ENCODE assay signal across 8 cellular contexts in the genomic region with DNA sequence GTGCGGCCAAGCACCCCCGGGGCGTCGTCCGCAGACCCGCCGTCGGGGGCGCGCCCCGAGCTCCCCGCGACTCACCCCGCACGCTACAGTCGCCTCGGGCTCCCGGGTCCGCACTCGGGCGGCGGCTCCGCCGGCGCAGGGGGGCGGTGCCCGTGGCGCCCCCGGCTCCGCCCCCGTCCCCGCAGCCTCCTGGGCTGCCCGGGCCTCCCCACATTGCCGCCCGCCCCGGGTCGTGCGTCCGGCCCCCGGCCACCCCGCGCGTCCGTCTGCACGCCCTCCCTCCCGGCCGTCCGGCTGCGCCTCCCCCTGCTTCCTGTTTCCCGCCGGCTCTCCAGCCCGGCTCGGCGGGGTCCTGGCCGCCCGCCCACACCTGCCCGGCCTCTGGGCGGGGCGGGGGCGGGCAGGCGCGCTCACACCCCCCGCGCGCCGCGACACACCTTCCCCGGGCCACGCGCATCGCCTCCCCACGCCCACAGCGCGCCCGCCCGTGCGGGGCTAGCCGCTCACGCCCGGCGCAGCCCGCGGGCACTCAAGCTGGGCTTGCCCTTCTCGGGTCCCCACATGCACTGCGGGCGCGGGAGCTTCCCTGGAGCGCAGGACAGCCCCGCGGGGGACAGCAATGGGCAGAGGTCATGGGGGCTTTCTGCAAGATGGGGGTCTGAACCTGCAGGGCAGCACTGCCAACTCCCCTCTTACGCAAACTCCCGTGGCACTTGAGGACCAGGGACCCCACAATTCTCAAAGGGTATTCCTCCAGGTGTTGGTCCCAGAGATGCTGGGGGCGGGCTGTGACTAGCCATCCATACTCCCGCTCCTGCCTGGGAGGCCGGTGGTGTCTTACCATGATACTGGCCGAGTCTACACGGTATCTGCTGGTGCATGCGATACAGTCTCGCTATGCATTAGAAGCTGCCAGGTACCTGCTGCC. TPM values are rescaled to one million over a fixed set of nuclear protein-coding genes. Genes with fewer than 3 reads are reported as not detected.
DNase-seq lines count a peak whose midpoint lies in the region; ATAC-seq and TF ChIP-seq lines count a peak whose summit lies in the region.

A gene with protein sequence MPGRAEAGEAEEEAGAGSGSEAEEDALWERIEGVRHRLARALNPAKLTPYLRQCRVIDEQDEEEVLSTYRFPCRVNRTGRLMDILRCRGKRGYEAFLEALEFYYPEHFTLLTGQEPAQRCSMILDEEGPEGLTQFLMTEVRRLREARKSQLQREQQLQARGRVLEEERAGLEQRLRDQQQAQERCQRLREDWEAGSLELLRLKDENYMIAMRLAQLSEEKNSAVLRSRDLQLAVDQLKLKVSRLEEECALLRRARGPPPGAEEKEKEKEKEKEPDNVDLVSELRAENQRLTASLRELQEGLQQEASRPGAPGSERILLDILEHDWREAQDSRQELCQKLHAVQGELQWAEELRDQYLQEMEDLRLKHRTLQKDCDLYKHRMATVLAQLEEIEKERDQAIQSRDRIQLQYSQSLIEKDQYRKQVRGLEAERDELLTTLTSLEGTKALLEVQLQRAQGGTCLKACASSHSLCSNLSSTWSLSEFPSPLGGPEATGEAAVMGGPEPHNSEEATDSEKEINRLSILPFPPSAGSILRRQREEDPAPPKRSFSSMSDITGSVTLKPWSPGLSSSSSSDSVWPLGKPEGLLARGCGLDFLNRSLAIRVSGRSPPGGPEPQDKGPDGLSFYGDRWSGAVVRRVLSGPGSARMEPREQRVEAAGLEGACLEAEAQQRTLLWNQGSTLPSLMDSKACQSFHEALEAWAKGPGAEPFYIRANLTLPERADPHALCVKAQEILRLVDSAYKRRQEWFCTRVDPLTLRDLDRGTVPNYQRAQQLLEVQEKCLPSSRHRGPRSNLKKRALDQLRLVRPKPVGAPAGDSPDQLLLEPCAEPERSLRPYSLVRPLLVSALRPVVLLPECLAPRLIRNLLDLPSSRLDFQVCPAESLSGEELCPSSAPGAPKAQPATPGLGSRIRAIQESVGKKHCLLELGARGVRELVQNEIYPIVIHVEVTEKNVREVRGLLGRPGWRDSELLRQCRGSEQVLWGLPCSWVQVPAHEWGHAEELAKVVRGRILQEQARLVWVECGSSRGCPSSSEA (minus strand): TSS at position 148 of the 928 bp plus-strand sequence. CDS start 215 bp downstream, outside the sequence.

- H3K4me1 ChIP-seq in left ventricle myocardium inferior = peaks cover 38% of the 10 kb centered on the region

- peak within 1 kb of the TSS; percentile 92 for H3K27ac ChIP-seq in left ventricle myocardium inferior (replicated peaks)

- CTCF ChIA-PET in AG04449 (lab: Yijun Ruan, JAX) (interaction anchor here (0.8 to 1.3 kb wide), 3 partner anchors 48 to 73 kb away, joined by 3 read pairs; no protein-coding TSS in a partner anchor), HEK293T (lab: Yijun Ruan, JAX) (interaction anchor here (0.6 to 1.5 kb wide), 3 partner anchors 43 to 87 kb away, joined by 3 read pairs; no protein-coding TSS in a partner anchor)

- H3K36me3 ChIP-seq in left ventricle myocardium inferior = peaks cover 11% of the 10 kb centered on the region

- H3K9me3 ChIP-seq in left ventricle myocardium inferior (replicated peaks) = peaks cover 5% of the 10 kb centered on the region

- H3K27me3 ChIP-seq in left ventricle myocardium inferior (ENCODE audit: low read depth) = peaks cover 66% of the 10 kb centered on the region

- no peak for TF ChIP-seq CTCF in AG04449 (IDR thresholded peaks at IDR 0.05; ENCODE audit: insufficient read depth, low read length, missing control alignments)
- no peak for TF ChIP-seq CTCF in left ventricle myocardium inferior (IDR thresholded peaks at IDR 0.05; ENCODE audit: borderline replicate concordance)

- DNase-seq in AG04449 (ENCODE audit: low read depth, low spot score) = no peak
- peak; percentile 66 for DNase-seq in HEK293T (ENCODE audit: extremely low spot score)
- DNase-seq in activated naive CD4-positive, alpha-beta T cell treated with anti-CD3 and anti-CD28 coated beads, Interleukin-2, amount 50 U/mL, for 16 hours = peak; percentile 31
- DNase-seq in left ventricle myocardium inferior = peak; percentile 50
- no peak for DNase-seq in sciatic nerve (ENCODE audit: low spot score)
- DNase-seq in GM19238 (ENCODE audit: insufficient read length, low spot score) = no peak
- no peak for DNase-seq in Kasumi-1 (lab: John Stamatoyannopoulos, UW)
- no peak for DNase-seq in superior temporal gyrus (ENCODE audit: extremely low spot score)

- peak; percentile 25 for ATAC-seq in sciatic nerve

- intact Hi-C loops in left ventricle myocardium inferior (cut with micrococcal nuclease) = no loop called here
- intact Hi-C loops in sciatic nerve (cut with DNase I) = no loop called here

- POLR2A ChIA-PET in AG04449 (lab: Yijun Ruan, JAX) (no interaction called here), HEK293T (lab: Yijun Ruan, JAX) (interaction anchor here (1.1 to 1.2 kb wide), 2 partner anchors 8 to 89 kb away, joined by 3 to 4 read pairs; a partner anchor contains a TSS)

- H3K4me3 ChIP-seq in AG04449 (ENCODE audit: low read depth, low read length) (peak within 1 kb of the TSS; percentile 65), left ventricle myocardium inferior (peak within 1 kb of the TSS; percentile 77)

TF ChIP-seq in HEK293T, 16 proteins besides CTCF, POLR2A, EP300 and RAD21:
- TF ChIP-seq ARNT (IDR thresholded peaks at IDR 0.05) (0 out of 2 replicates have a peak, but pooled peaks have one; percentile 13), CTBP1 (IDR thresholded peaks at IDR 0.05; ENCODE audit: borderline replicate concordance) (no peak), TARDBP (IDR thresholded peaks at IDR 0.05) (no peak), SUZ12 (IDR thresholded peaks at IDR 0.05) (no peak), HDGF (IDR thresholded peaks at IDR 0.05; ENCODE audit: borderline replicate concordance) (no peak), FOXM1 (IDR thresholded peaks at IDR 0.05; ENCODE audit: borderline replicate concordance) (peak; percentile 25; the same call in 1 of the 2 replicates)
- TF ChIP-seq, protein P1, sequence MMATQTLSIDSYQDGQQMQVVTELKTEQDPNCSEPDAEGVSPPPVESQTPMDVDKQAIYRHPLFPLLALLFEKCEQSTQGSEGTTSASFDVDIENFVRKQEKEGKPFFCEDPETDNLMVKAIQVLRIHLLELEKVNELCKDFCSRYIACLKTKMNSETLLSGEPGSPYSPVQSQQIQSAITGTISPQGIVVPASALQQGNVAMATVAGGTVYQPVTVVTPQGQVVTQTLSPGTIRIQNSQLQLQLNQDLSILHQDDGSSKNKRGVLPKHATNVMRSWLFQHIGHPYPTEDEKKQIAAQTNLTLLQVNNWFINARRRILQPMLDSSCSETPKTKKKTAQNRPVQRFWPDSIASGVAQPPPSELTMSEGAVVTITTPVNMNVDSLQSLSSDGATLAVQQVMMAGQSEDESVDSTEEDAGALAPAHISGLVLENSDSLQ (IDR thresholded peaks at IDR 0.05) = no peak

RNA-seq across cellular contexts. Expression of the gene that starts here (rescaled TPM):
- total RNA-seq in left ventricle myocardium inferior (9.0 TPM), sciatic nerve (31.6 TPM)

Comparison
In these comparisons a context has a peak if more than half of its experiments do, and no peak if none do; other contexts are left out.
1. DNase-seq: peak in HEK293T (single experiment), activated naive CD4-positive, alpha-beta T cell treated with anti-CD3 and anti-CD28 coated beads, Interleukin-2, amount 50 U/mL, for 16 hours (single experiment) and left ventricle myocardium inferior (single experiment); none in AG04449 (single experiment), sciatic nerve (single experiment), GM19238 (single experiment), Kasumi-1 (0 of 2) and superior temporal gyrus (single experiment).